25 cellular contexts compared by ENCODE assay signal in the genomic region with DNA sequence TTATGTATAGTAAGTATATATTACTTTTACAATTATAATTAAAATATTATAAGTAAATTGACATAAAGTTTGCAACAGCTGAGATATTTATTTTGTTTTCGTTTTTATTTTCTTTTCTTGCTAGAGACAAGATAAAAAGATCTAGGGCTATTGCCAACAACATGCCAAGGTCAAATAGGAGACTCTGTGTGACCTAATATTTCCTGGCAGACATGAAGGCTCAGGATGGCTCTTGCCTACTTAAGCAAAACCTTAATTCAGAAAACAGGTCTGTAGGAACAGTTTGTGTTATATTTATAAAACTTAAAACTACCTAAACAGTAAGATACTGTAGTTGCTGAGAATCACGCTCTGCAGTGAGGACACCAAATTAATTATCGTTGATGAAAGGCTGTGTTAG.
A peak's percentile ranks its signal among the peaks of the same experiment; 100 is the strongest.
DNase-seq lines count a peak whose midpoint lies in the region; ATAC-seq, FAIRE-seq and TF ChIP-seq lines count a peak whose summit lies in the region.
"Had no signal": no experiment of that assay in that cellular context is flagged by ENCODE, and none has a peak within 500 bp of the region (broad histone marks: within the 10 kb centered on the region; RNA-seq: fewer than 3 reads in every experiment).

No MANE protein-coding gene starts in this region.

- DNase-seq in right lobe of liver, result no peak
- DNase-seq in HepG2 (ENCODE audit: low spot score), result no peak
- DNase-seq in adrenal gland, result peak; percentile 17 to 65 (median 57)
- no peak for DNase-seq in NCI-H2171 (lab: John Stamatoyannopoulos, UW)
- no peak for DNase-seq in A172 (ENCODE audit: low spot score)
- DNase-seq: ACHN; BE2C; C1 segment of cervical spinal cord; CD4-positive, alpha-beta memory T cell; CD4-positive, CD25-positive, alpha-beta regulatory T cell; CD8-positive, alpha-beta memory T cell; COR-L47; DMS 273 treated with DMSO at 0.1 percent for 48 hours; DMS153; DMS53; DMS79; DND-41; EL; GDM1 had no signal

- H3K9ac ChIP-seq in HepG2 (ENCODE audit: insufficient read depth, low read depth, low read length), result no peak overlapping the region
- H3K9ac ChIP-seq in parathyroid adenoma, result no peak overlapping the region
- H3K9ac ChIP-seq: BLaER1 had no signal

- TF ChIP-seq RAD21 in HepG2 (CRISPR knock-in tag; IDR thresholded peaks at IDR 0.05), result no peak

- WGBS in right lobe of liver (ENCODE audit: insufficient coverage, low coverage, low lambda C conversion rate, missing lambda C conversion rate), result 68% methylated on average over 3 of the region's 3 CpGs
- WGBS in HepG2 (ENCODE audit: low lambda C conversion rate), result 78% methylated on average over 3 of the region's 3 CpGs
- WGBS in adrenal gland, 4 donors, result 40 to 50% (median 43%) methylated on average over 3 of the region's 3 CpGs

- FAIRE-seq in HepG2 (lab: Jason Lieb, UNC), result no peak
- FAIRE-seq: GM12878, GM12892, GM18507 had no signal

- H3K9me3 ChIP-seq in right lobe of liver, result no peaks in the 10 kb centered on the region
- peaks cover 11% of the 10 kb centered on the region for H3K9me3 ChIP-seq in HepG2 (ENCODE audit: low read length)
- no peaks in the 10 kb centered on the region for H3K9me3 ChIP-seq in adrenal gland (replicated peaks in 1 of 3)
- no peaks in the 10 kb centered on the region for H3K9me3 ChIP-seq in parathyroid adenoma (ENCODE audit: control insufficient read depth, low read length)
- H3K9me3 ChIP-seq: BE2C, BLaER1 had no signal

- BruUV-seq in HepG2 (replicated peaks; lab: Mats Ljungman, UMichigan), result no TSS peak

- H3K79me2 ChIP-seq in HepG2 (ENCODE audit: insufficient read depth, low read length) (no peaks in the 10 kb centered on the region), parathyroid adenoma (no peaks in the 10 kb centered on the region)

- H3K4me1 ChIP-seq in right lobe of liver, result peaks cover 0 to 13% (median 4%) of the 10 kb centered on the region in 4 donors
- peaks cover 39% of the 10 kb centered on the region for H3K4me1 ChIP-seq in HepG2 (ENCODE audit: insufficient read depth, low read length)
- peaks cover 10 to 23% of the 10 kb centered on the region in 2 donors for H3K4me1 ChIP-seq in adrenal gland (replicated peaks in 1 of 2)
- no peaks in the 10 kb centered on the region for H3K4me1 ChIP-seq in parathyroid adenoma
- H3K4me1 ChIP-seq: BE2C had no signal

- H4K20me1 ChIP-seq in HepG2 (ENCODE audit: insufficient read depth, low read length), result no peaks in the 10 kb centered on the region
- H4K20me1 ChIP-seq: BLaER1 had no signal

- ATAC-seq in right lobe of liver (peak; percentile 62 to 80 (median 79)), HepG2 (no peak)
- ATAC-seq: GM12878 had no signal

- TF ChIP-seq POLR2A in right lobe of liver (IDR thresholded peaks at IDR 0.05) (no peak), HepG2 (IDR thresholded peaks at IDR 0.05; ENCODE audit: insufficient read depth in 1 of 2, low read depth in 2 of 2, low read length in 2 of 2) (no peak), adrenal gland (IDR thresholded peaks at IDR 0.05) (no peak)

- H3K4me3 ChIP-seq in right lobe of liver, result no peak overlapping the region
- H3K4me3 ChIP-seq in HepG2 (replicated peaks in 1 of 3; ENCODE audit: insufficient read depth in 1 of 3, low read depth in 2 of 3, low read length in 3 of 3), result no peak overlapping the region
- H3K4me3 ChIP-seq in adrenal gland, result no peak overlapping the region
- no peak overlapping the region for H3K4me3 ChIP-seq in parathyroid adenoma (ENCODE audit: low read depth, low read length)
- H3K4me3 ChIP-seq: BLaER1, GM12878 had no signal

- intact Hi-C loops in right lobe of liver (cut with DNase I), result no loop called here
- intact Hi-C loops in HepG2 (cut with micrococcal nuclease; ENCODE audit: unreplicated experiment), result no loop called here
- intact Hi-C loops in adrenal gland (cut with DNase I), result no loop called here

- in situ Hi-C loops in HepG2 (cut with HindIII; ENCODE audit: extremely low pct_ligation_motif_present, low pct_unique_long_range_greater_than_20kb), result no loop called here

- TF ChIP-seq EP300 in HepG2 (IDR thresholded peaks at IDR 0.05; ENCODE audit: low read depth in 2 of 2, low read length in 2 of 2) (no peak), HepG2 (CRISPR knock-in tag; IDR thresholded peaks at IDR 0.05; ENCODE audit: borderline replicate concordance) (no peak)

- no peaks in the 10 kb centered on the region for H3K27me3 ChIP-seq in right lobe of liver
- no peaks in the 10 kb centered on the region for H3K27me3 ChIP-seq in HepG2 (ENCODE audit: control insufficient read depth in 1 of 2, insufficient read depth in 2 of 2, low read length in 2 of 2)
- H3K27me3 ChIP-seq in adrenal gland, result no peaks in the 10 kb centered on the region
- no peaks in the 10 kb centered on the region for H3K27me3 ChIP-seq in parathyroid adenoma (ENCODE audit: control insufficient read depth, insufficient read depth, low read length)
- H3K27me3 ChIP-seq: BE2C, BLaER1 had no signal

- H3K4me2 ChIP-seq in HepG2 (ENCODE audit: low read depth, low read length) (no peak overlapping the region), parathyroid adenoma (ENCODE audit: low read length) (no peak overlapping the region)
- H3K4me2 ChIP-seq: BLaER1 had no signal

- no peak overlapping the region for H3K27ac ChIP-seq in right lobe of liver
- H3K27ac ChIP-seq in HepG2 (ENCODE audit: extremely low read length, insufficient read depth, low read length), result no peak overlapping the region
- peak overlapping the region; percentile 12 to 81 (median 71) for H3K27ac ChIP-seq in adrenal gland
- peak overlapping the region; percentile 20 for H3K27ac ChIP-seq in parathyroid adenoma
- H3K27ac ChIP-seq: 22Rv1, BLaER1 had no signal

- CTCF ChIA-PET in HepG2 (lab: Yijun Ruan, JAX; ENCODE audit: low intra/inter-chr PET ratio, low total read pairs), result no interaction called here

- H2AFZ ChIP-seq in HepG2 (ENCODE audit: low read length), result no peak overlapping the region
- peak overlapping the region; percentile 28 for H2AFZ ChIP-seq in parathyroid adenoma

- H3K36me3 ChIP-seq in right lobe of liver (no peaks in the 10 kb centered on the region), HepG2 (replicated peaks in 1 of 2; ENCODE audit: control insufficient read depth in 1 of 2, insufficient read depth in 2 of 2, low read length in 2 of 2) (no peaks in the 10 kb centered on the region), adrenal gland (replicated peaks in 1 of 2) (no peaks in the 10 kb centered on the region), parathyroid adenoma (ENCODE audit: control insufficient read depth, insufficient read depth, low read length) (no peaks in the 10 kb centered on the region)
- H3K36me3 ChIP-seq: BE2C, BLaER1 had no signal

- POLR2A ChIA-PET in HepG2 (lab: Yijun Ruan, JAX), result no interaction called here

- no peak for TF ChIP-seq CTCF in right lobe of liver (IDR thresholded peaks at IDR 0.05)
- TF ChIP-seq CTCF in HepG2 (CRISPR knock-in tag; IDR thresholded peaks at IDR 0.05), result no peak
- no peak for TF ChIP-seq CTCF in adrenal gland (IDR thresholded peaks at IDR 0.05)
- TF ChIP-seq CTCF in parathyroid adenoma (IDR thresholded peaks at IDR 0.05), result no peak

TF ChIP-seq in HepG2, 621 proteins besides CTCF, POLR2A, EP300 and RAD21:
- TF ChIP-seq, protein P1, sequence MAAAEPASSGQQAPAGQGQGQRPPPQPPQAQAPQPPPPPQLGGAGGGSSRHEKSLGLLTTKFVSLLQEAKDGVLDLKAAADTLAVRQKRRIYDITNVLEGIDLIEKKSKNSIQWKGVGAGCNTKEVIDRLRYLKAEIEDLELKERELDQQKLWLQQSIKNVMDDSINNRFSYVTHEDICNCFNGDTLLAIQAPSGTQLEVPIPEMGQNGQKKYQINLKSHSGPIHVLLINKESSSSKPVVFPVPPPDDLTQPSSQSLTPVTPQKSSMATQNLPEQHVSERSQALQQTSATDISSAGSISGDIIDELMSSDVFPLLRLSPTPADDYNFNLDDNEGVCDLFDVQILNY (CRISPR knock-in tag; conservative IDR thresholded peaks at IDR 0.05), result no peak
- TF ChIP-seq GABPA (IDR thresholded peaks at IDR 0.05; ENCODE audit: low read depth, low read length), result no peak
- TF ChIP-seq GABPA (CRISPR knock-in tag; IDR thresholded peaks at IDR 0.05; ENCODE audit: low read depth), result no peak
- TF ChIP-seq ZNF567 (CRISPR knock-in tag; IDR thresholded peaks at IDR 0.05; ENCODE audit: borderline replicate concordance), result no peak
- no peak for TF ChIP-seq HNF1B (CRISPR knock-in tag; IDR thresholded peaks at IDR 0.05)
- TF ChIP-seq GMEB2 (CRISPR knock-in tag; IDR thresholded peaks at IDR 0.05; ENCODE audit: low read depth), result no peak
- no peak for TF ChIP-seq RARG (CRISPR knock-in tag; IDR thresholded peaks at IDR 0.05; ENCODE audit: low read depth)

Comparison
In these comparisons a context has a peak if more than half of its experiments do, and no peak if none do; other contexts are left out.
1. DNase-seq: peak in adrenal gland (7 of 7); none in right lobe of liver (0 of 3), HepG2 (single experiment), NCI-H2171 (single experiment) and A172 (single experiment).
2. H3K27ac ChIP-seq: peak in adrenal gland (5 of 5) and parathyroid adenoma (single experiment); none in right lobe of liver (0 of 3) and HepG2 (single experiment).